Comparison of ENCODE assay signal across 10 cellular contexts in the genomic region with DNA sequence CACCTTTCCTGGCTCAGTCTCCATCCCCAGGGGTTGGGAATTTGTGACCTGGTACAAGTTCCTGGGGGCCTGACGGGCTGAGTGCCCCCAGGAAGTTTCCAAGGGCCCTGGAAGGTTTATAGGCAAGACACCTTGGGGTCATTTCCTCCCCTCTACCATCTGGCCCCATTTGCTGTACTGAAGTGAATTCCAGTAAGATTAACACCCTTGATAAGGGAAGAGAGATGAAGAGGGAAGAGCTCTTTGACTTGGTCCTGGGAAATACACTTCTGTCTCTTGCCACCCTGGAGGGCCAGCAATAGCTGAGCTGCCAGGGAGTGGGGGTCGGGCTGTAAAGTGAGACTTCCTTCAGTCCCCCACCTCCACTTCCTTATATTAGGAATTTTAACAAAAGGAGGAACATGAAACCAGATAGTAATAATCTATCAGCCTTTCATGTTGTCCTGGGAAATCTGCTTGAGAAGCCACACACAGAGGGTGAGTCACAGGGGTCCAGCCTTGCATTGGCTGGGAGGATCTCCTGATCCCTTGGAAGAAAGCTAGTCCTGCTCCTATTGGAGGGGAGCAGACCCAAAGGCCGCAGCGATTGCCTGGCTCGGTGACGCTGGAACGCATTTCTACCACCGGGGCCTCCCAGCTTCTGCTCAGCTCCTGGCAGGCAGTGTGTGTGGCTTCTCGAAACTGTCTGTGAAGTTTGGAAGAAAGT.
DNase-seq lines count a peak whose midpoint lies in the region; ATAC-seq, FAIRE-seq and TF ChIP-seq lines count a peak whose summit lies in the region.
"Had no signal": no experiment of that assay in that cellular context is flagged by ENCODE, and none has a peak within 500 bp of the region (broad histone marks: within the 10 kb centered on the region; RNA-seq: fewer than 3 reads in every experiment).

No MANE protein-coding gene starts in this region.

- no peak overlapping the region for H3K4me3 ChIP-seq in pancreas

- H3K27ac ChIP-seq in foreskin keratinocyte, result peak overlapping the region; percentile 97
- H3K27ac ChIP-seq in pancreas, result peak overlapping the region in 1 of 4 donors; percentile 27
- H3K27ac ChIP-seq: neutrophil had no signal

- ATAC-seq in foreskin keratinocyte (peak; percentile 78), pancreas (peak in 3 of 4 donors; percentile 40 to 60 (median 45))

- no peak for FAIRE-seq in pancreas (lab: Jason Lieb, UNC)

- intact Hi-C loops in pancreas (cut with DNase I), result no loop called here

- H3K9me3 ChIP-seq in pancreas, result no peaks in the 10 kb centered on the region
- H3K9me3 ChIP-seq: neutrophil had no signal

- TF ChIP-seq CTCF in foreskin keratinocyte (conservative IDR thresholded peaks at IDR 0.05) (peak; percentile 13), pancreas (IDR thresholded peaks at IDR 0.05) (no peak)

- H3K4me1 ChIP-seq in foreskin keratinocyte (peaks cover 24% of the 10 kb centered on the region), pancreas (no peaks in the 10 kb centered on the region)

- DNase-seq in Daoy (ENCODE audit: low read depth) (peak; percentile 94), SK-N-DZ (ENCODE audit: low spot score) (peak; percentile 60), foreskin keratinocyte (peak; percentile 90), pancreas (peak in 2 of 6 donors; percentile 11 to 31), D341Med (ENCODE audit: low spot score) (no peak), AML-193 (lab: John Stamatoyannopoulos, UW) (no peak), germinal center (ENCODE audit: low spot score) (no peak), NCI-H187 treated with DMSO at 0.1 percent for 48 hours (lab: John Stamatoyannopoulos, UW) (no peak)
- DNase-seq: activated T-cell treated with anti-CD3 and anti-CD28 coated beads, Interleukin-2, amount 50 U/mL, for 48 hours had no signal

- H3K27me3 ChIP-seq in foreskin keratinocyte (no peaks in the 10 kb centered on the region), pancreas (no peaks in the 10 kb centered on the region)

- 82 to 84% methylated on average over 9 of the region's 9 CpGs for WGBS in pancreas, 2 donors

- H3K36me3 ChIP-seq in pancreas, result no peaks in the 10 kb centered on the region
- H3K36me3 ChIP-seq: neutrophil had no signal

Comparison
In these comparisons a context has a peak if more than half of its experiments do, and no peak if none do; other contexts are left out.
1. DNase-seq: peak in Daoy (single experiment), SK-N-DZ (single experiment) and foreskin keratinocyte (2 of 2); none in D341Med (single experiment), AML-193 (0 of 2), germinal center (single experiment) and NCI-H187 treated with DMSO at 0.1 percent for 48 hours (single experiment).